ENCODE assay signal across 1 cellular context in genomic region chrX:106302304-106302703, GRCh38.
TF ChIP-seq lines count a peak whose summit lies in the region.

No MANE protein-coding gene starts in this region.

TF ChIP-seq in GM23338, 12 proteins besides CTCF, POLR2A, EP300 and RAD21 (continued from another document):
- TF ChIP-seq ZNF462 (CRISPR knock-in tag; IDR thresholded peaks at IDR 0.05) (no peak), EZH2phosphoT487 (IDR thresholded peaks at IDR 0.05; ENCODE audit: unreplicated experiment) (no peak), NANOG (IDR thresholded peaks at IDR 0.05; ENCODE audit: borderline replicate concordance) (no peak), JUNB (IDR thresholded peaks at IDR 0.05; ENCODE audit: unreplicated experiment) (no peak), REST (IDR thresholded peaks at IDR 0.05; ENCODE audit: unreplicated experiment) (no peak), POLR2AphosphoS5 (IDR thresholded peaks at IDR 0.05; ENCODE audit: low read depth) (no peak), EZH2 (IDR thresholded peaks at IDR 0.05; ENCODE audit: low read depth, unreplicated experiment) (no peak), ZNF331 (CRISPR knock-in tag; IDR thresholded peaks at IDR 0.05; ENCODE audit: low read depth) (no peak), ETS1 (IDR thresholded peaks at IDR 0.05) (no peak)
